Comparison of ENCODE assay signal across 18 cellular contexts in genomic region chr5:4977421-4977820, GRCh38.
A peak's percentile ranks its signal among the peaks of the same experiment; 100 is the strongest.
DNase-seq lines count a peak whose midpoint lies in the region; ATAC-seq, FAIRE-seq and TF ChIP-seq lines count a peak whose summit lies in the region.
"Had no signal": no experiment of that assay in that cellular context is flagged by ENCODE, and none has a peak within 500 bp of the region (broad histone marks: within the 10 kb centered on the region; RNA-seq: fewer than 3 reads in every experiment).

No MANE protein-coding gene starts in this region.

- no peak for FAIRE-seq in pancreas (lab: Jason Lieb, UNC)
- FAIRE-seq: H54, HepG2 had no signal

- H3K27ac ChIP-seq in hepatocyte (peak overlapping the region; percentile 6), pancreas (no peak overlapping the region)
- H3K27ac ChIP-seq: C4-2B, PC-9, SJSA1 had no signal

- H3K36me3 ChIP-seq in adipocyte (ENCODE audit: control insufficient read depth, insufficient read depth, low read length, severe bottlenecking) (no peaks in the 10 kb centered on the region), hepatocyte (replicated peaks; ENCODE audit: insufficient read depth, low read depth) (no peaks in the 10 kb centered on the region), pancreas (no peaks in the 10 kb centered on the region)
- H3K36me3 ChIP-seq: SJSA1 had no signal

- H3K9me3 ChIP-seq in adipocyte (ENCODE audit: control insufficient read depth, low read length) (no peaks in the 10 kb centered on the region), hepatocyte (ENCODE audit: low read depth) (no peaks in the 10 kb centered on the region), pancreas (no peaks in the 10 kb centered on the region)
- H3K9me3 ChIP-seq: SJSA1 had no signal

- peak in 3 of 4 donors; percentile 42 to 64 (median 48) for ATAC-seq in pancreas
- no peak for ATAC-seq in GM21367 (IDR thresholded peaks at IDR 0.05; ENCODE audit: unreplicated experiment)
- no peak for ATAC-seq in HG03159 (IDR thresholded peaks at IDR 0.05; ENCODE audit: unreplicated experiment)
- ATAC-seq: HepG2 had no signal

- no peak overlapping the region for H2AFZ ChIP-seq in hepatocyte
- H2AFZ ChIP-seq: PC-9 had no signal

- no peak overlapping the region for H3K9ac ChIP-seq in adipocyte (ENCODE audit: low read length)

- H3K27me3 ChIP-seq in adipocyte (replicated peaks; ENCODE audit: control insufficient read depth, insufficient read depth, low read length) (peaks cover 23% of the 10 kb centered on the region), hepatocyte (no peaks in the 10 kb centered on the region), pancreas (no peaks in the 10 kb centered on the region)
- H3K27me3 ChIP-seq: SJSA1 had no signal

- intact Hi-C loops in pancreas (cut with DNase I), result no loop called here

- H3K4me2 ChIP-seq in hepatocyte, result no peak overlapping the region
- H3K4me2 ChIP-seq: PC-9 had no signal

- no peaks in the 10 kb centered on the region for H3K9me2 ChIP-seq in hepatocyte (replicated peaks; ENCODE audit: insufficient read depth)

- H3K4me1 ChIP-seq in adipocyte (ENCODE audit: control insufficient read depth, insufficient read depth, low read length), result peaks cover 6% of the 10 kb centered on the region
- H3K4me1 ChIP-seq in hepatocyte (ENCODE audit: insufficient read depth), result peaks cover 12% of the 10 kb centered on the region
- H3K4me1 ChIP-seq in pancreas, result no peaks in the 10 kb centered on the region
- H3K4me1 ChIP-seq: SJSA1 had no signal

- H4K20me1 ChIP-seq in hepatocyte (ENCODE audit: insufficient read depth, poor library complexity, severe bottlenecking), result no peaks in the 10 kb centered on the region

- DNase-seq in Daoy (ENCODE audit: low read depth) (peak; percentile 5), adipocyte (ENCODE audit: low read depth) (no peak), hepatocyte (ENCODE audit: low spot score) (no peak), pancreas (no peak), OCI-M1 (lab: John Stamatoyannopoulos, UW) (no peak)
- DNase-seq: DMS79, HFFc6, KBM-7, NCI-H1694 treated with DMSO at 0.1 percent for 48 hours, NCI-H2227 treated with DMSO at 0.1 percent for 48 hours, NCI-H524, PC-9 had no signal

- H3K79me2 ChIP-seq in hepatocyte, result no peaks in the 10 kb centered on the region

- no peak for TF ChIP-seq CTCF in hepatocyte (IDR thresholded peaks at IDR 0.05; ENCODE audit: poor library complexity)
- TF ChIP-seq CTCF in pancreas (IDR thresholded peaks at IDR 0.05), result no peak

- peak overlapping the region; percentile 51 for H3K4me3 ChIP-seq in adipocyte (ENCODE audit: low read length)
- no peak overlapping the region for H3K4me3 ChIP-seq in hepatocyte
- no peak overlapping the region for H3K4me3 ChIP-seq in pancreas
- H3K4me3 ChIP-seq: PC-9, SJSA1 had no signal

- 56% methylated on average over 2 of the region's 2 CpGs for WGBS in hepatocyte (ENCODE audit: low lambda C conversion rate, missing lambda C conversion rate)
- 7 to 22% methylated on average over 2 of the region's 2 CpGs for WGBS in pancreas, 2 donors

Comparison
In these comparisons a context has a peak if more than half of its experiments do, and no peak if none do; other contexts are left out.
1. ATAC-seq: peak in pancreas (3 of 4); none in GM21367 (single experiment) and HG03159 (single experiment).